8 cellular contexts compared by ENCODE assay signal in the genomic region with DNA sequence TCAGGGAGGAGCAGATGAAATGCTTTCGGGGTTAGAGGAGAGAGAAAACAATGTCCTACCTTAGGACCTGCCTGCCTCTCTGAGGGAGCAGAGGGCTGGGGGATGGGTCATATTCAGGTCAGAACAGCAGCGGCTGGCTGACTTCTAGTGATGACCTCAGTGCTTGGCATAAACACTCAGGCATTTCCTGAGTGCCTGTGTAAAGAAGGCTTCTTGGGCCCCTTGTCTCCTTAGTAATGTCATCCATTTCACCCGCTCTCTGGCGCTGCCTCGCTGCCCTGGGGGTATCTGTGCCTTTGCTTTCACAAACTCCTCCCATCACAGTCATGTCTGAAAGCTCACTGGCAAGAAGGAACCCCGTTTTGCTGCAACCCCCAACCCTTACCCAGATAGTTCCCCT.
DNase-seq lines count a peak whose midpoint lies in the region; ATAC-seq and TF ChIP-seq lines count a peak whose summit lies in the region.

No MANE protein-coding gene starts in this region.

- H3K4me3 ChIP-seq in BJ (ENCODE audit: low read depth, low read length) = no peak overlapping the region
- H3K4me3 ChIP-seq in muscle layer of colon (ENCODE audit: low read depth in 1 of 2, low read length in 2 of 2) = peak overlapping the region in 1 of 2 donors; percentile 13

- peak overlapping the region; percentile 70 for H3K27ac ChIP-seq in muscle layer of colon (ENCODE audit: low read depth, low read length)

- TF ChIP-seq CTCF in BJ (IDR thresholded peaks at IDR 0.05; ENCODE audit: insufficient read depth, low read depth, low read length) = peak; percentile 33; the same call in 1 of the 2 replicates

- H3K36me3 ChIP-seq in BJ (ENCODE audit: control insufficient read depth, insufficient read depth, low read length) = no peaks in the 10 kb centered on the region
- no peaks in the 10 kb centered on the region for H3K36me3 ChIP-seq in muscle layer of colon (ENCODE audit: insufficient read depth, low read length)

- CTCF ChIA-PET in BJ (lab: Yijun Ruan, JAX) = interaction anchor here (3.8 kb wide), 1 partner anchor 285 kb away, joined by 12 read pairs; no protein-coding TSS in a partner anchor

- no peak overlapping the region for H3K27ac Mint-ChIP-seq in activated T-helper 2 cell treated with anti-CD3 and anti-CD28 coated beads, Interferon-gamma antibody, Interleukin-2, Interleukin-4, amounts not matched to agents 10 μg/mL and 5 μg/mL and 100 μg/mL, durations not matched to agents 14 hours and 24 hours and 36 hours

- POLR2A ChIA-PET in BJ (lab: Charles Lee) = interaction anchor here (0.6 kb wide), 1 partner anchor 20 kb away, joined by 3 read pairs; no protein-coding TSS in a partner anchor

- ATAC-seq in HG02678 (IDR thresholded peaks at IDR 0.05; ENCODE audit: unreplicated experiment) = no peak

- no peaks in the 10 kb centered on the region for H3K36me3 Mint-ChIP-seq in activated T-helper 2 cell treated with anti-CD3 and anti-CD28 coated beads, Interferon-gamma antibody, Interleukin-2, Interleukin-4, amounts not matched to agents 10 μg/mL and 5 μg/mL and 100 μg/mL, durations not matched to agents 14 hours and 24 hours and 36 hours (ENCODE audit: low read depth)

- DNase-seq in BJ (ENCODE audit: low read depth) (peak; percentile 66), NCI-H1417 treated with DMSO at 0.1 percent for 48 hours (lab: John Stamatoyannopoulos, UW) (peak; percentile 49), dermis blood vessel endothelial cell (peak; percentile 82), GM19238 (ENCODE audit: insufficient read length, low spot score) (no peak)
- no peak for DNase-seq in stimulated activated CD4-positive, alpha-beta T cell treated with anti-CD3 and anti-CD28 coated beads, Interleukin-2, amount 100 ng/mL, for 48 hours
- DNase-seq in activated T-helper 2 cell treated with anti-CD3 and anti-CD28 coated beads, Interferon-gamma antibody, Interleukin-2, Interleukin-4, amounts not matched to agents 10 μg/mL and 5 μg/mL and 100 μg/mL, durations not matched to agents 14 hours and 24 hours and 36 hours (ENCODE audit: low spot score) = no peak

- H3K9ac ChIP-seq in muscle layer of colon (ENCODE audit: low read length) = no peak overlapping the region

- intact Hi-C loops in activated T-helper 2 cell treated with anti-CD3 and anti-CD28 coated beads, Interferon-gamma antibody, Interleukin-2, Interleukin-4, amounts not matched to agents 10 μg/mL and 5 μg/mL and 100 μg/mL, durations not matched to agents 14 hours and 24 hours and 36 hours (cut with micrococcal nuclease) = no loop called here

- no peaks in the 10 kb centered on the region for H3K9me3 Mint-ChIP-seq in activated T-helper 2 cell treated with anti-CD3 and anti-CD28 coated beads, Interferon-gamma antibody, Interleukin-2, Interleukin-4, amounts not matched to agents 10 μg/mL and 5 μg/mL and 100 μg/mL, durations not matched to agents 14 hours and 24 hours and 36 hours

- H3K27me3 ChIP-seq in BJ (ENCODE audit: control insufficient read depth, insufficient read depth, low read length) (no peaks in the 10 kb centered on the region), muscle layer of colon (ENCODE audit: control insufficient read depth in 1 of 2, insufficient read depth in 2 of 2, low read length in 2 of 2) (no peaks in the 10 kb centered on the region)

- peaks cover 13% of the 10 kb centered on the region for H3K27me3 Mint-ChIP-seq in activated T-helper 2 cell treated with anti-CD3 and anti-CD28 coated beads, Interferon-gamma antibody, Interleukin-2, Interleukin-4, amounts not matched to agents 10 μg/mL and 5 μg/mL and 100 μg/mL, durations not matched to agents 14 hours and 24 hours and 36 hours (ENCODE audit: low read depth)

- peaks cover 17% of the 10 kb centered on the region for H3K4me1 ChIP-seq in muscle layer of colon (ENCODE audit: insufficient read depth, low read length)

- no peaks in the 10 kb centered on the region for H3K4me1 Mint-ChIP-seq in activated T-helper 2 cell treated with anti-CD3 and anti-CD28 coated beads, Interferon-gamma antibody, Interleukin-2, Interleukin-4, amounts not matched to agents 10 μg/mL and 5 μg/mL and 100 μg/mL, durations not matched to agents 14 hours and 24 hours and 36 hours (ENCODE audit: low read depth)

- H3K9me3 ChIP-seq in muscle layer of colon (ENCODE audit: low read length) = no peaks in the 10 kb centered on the region

- H3K4me3 Mint-ChIP-seq in activated T-helper 2 cell treated with anti-CD3 and anti-CD28 coated beads, Interferon-gamma antibody, Interleukin-2, Interleukin-4, amounts not matched to agents 10 μg/mL and 5 μg/mL and 100 μg/mL, durations not matched to agents 14 hours and 24 hours and 36 hours (ENCODE audit: low read depth) = no peak overlapping the region

Comparison
In these comparisons a context has a peak if more than half of its experiments do, and no peak if none do; other contexts are left out.
1. DNase-seq: peak in BJ (single experiment), NCI-H1417 treated with DMSO at 0.1 percent for 48 hours (single experiment) and dermis blood vessel endothelial cell (single experiment); none in stimulated activated CD4-positive, alpha-beta T cell treated with anti-CD3 and anti-CD28 coated beads, Interleukin-2, amount 100 ng/mL, for 48 hours (0 of 2), GM19238 (single experiment) and activated T-helper 2 cell treated with anti-CD3 and anti-CD28 coated beads, Interferon-gamma antibody, Interleukin-2, Interleukin-4, amounts not matched to agents 10 μg/mL and 5 μg/mL and 100 μg/mL, durations not matched to agents 14 hours and 24 hours and 36 hours (single experiment).